15 cellular contexts compared by ENCODE assay signal in the genomic region with DNA sequence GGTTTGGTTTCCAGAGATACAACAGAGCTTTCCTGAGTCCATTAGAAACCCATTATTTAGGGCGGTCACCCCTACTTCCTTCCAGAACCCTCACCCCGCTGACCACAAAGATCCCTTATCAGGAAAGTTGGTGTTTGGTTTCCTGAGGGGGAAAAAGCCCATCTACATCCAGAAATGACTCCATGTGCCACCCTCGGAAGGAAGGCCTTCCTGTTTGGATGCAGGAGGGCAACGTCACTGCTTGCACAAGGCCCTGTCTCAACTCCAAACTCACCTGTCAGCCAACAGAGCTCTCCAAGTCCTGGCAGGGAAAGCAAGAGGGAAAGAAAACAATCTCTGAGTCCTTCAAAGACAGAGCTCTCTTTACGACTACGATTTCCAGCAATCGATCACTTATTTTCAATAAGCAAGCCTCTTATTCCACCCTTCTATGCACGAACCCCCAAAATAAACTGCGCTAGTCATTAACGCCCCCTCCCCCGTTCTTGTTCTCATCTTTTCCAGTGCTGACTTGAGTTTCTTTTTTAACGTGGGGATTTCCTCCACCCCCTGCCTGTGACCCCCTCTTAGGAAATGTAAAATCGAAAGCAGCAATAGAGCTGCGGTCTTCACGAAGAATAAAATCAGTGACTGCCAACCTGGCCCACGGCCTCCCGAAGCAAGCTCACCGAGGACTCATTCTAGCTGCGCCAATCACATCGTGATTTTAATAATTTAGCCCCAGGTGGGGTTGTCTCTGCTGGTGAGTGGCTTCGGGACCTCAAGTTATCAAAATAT. TPM values are rescaled to one million over a fixed set of nuclear protein-coding genes. Genes with fewer than 3 reads are reported as not detected.
DNase-seq lines count a peak whose midpoint lies in the region; ATAC-seq and TF ChIP-seq lines count a peak whose summit lies in the region.
"Had no signal": no experiment of that assay in that cellular context is flagged by ENCODE, and none has a peak within 500 bp of the region (broad histone marks: within the 10 kb centered on the region; RNA-seq: fewer than 3 reads in every experiment).

No MANE protein-coding gene starts in this region.

- no peaks in the 10 kb centered on the region for H3K4me1 ChIP-seq in CD8-positive, alpha-beta T cell (ENCODE audit: insufficient read depth, low read length)
- H3K4me1 ChIP-seq in HUES48 (ENCODE audit: control insufficient read depth, insufficient read depth, low read length), result peaks cover 34% of the 10 kb centered on the region
- H3K4me1 ChIP-seq: gastroesophageal sphincter had no signal

- intact Hi-C loops in CD8-positive, alpha-beta T cell (cut with DNase I, micrococcal nuclease), result no loop called here

- CTCF ChIA-PET in CD8-positive, alpha-beta T cell (lab: Charles Lee), result interaction anchor here (1.1 kb wide), 1 partner anchor 12 kb away, joined by 3 read pairs; no protein-coding TSS in a partner anchor

- no peak for DNase-seq in CD8-positive, alpha-beta T cell
- DNase-seq in progenitor cell of endocrine pancreas (ENCODE audit: low spot score, unreplicated experiment) (no peak), MG63 (no peak), H4 (ENCODE audit: low spot score) (no peak), NCI-H1436 (lab: John Stamatoyannopoulos, UW) (no peak), NCI-H82 (lab: John Stamatoyannopoulos, UW) (no peak)
- DNase-seq: KG1, left colon, nephron progenitor cell, PC-9, T-helper 9 cell had no signal

- no peak overlapping the region for H3K4me3 ChIP-seq in CD8-positive, alpha-beta T cell (ENCODE audit: low read depth, low read length)
- H3K4me3 ChIP-seq in HUES48 (ENCODE audit: low read depth, low read length) (peak overlapping the region; percentile 46), MG63 (no peak overlapping the region)
- H3K4me3 ChIP-seq: gastroesophageal sphincter, PC-9 had no signal

- no peak overlapping the region for H3K9ac ChIP-seq in HUES48 (ENCODE audit: low read depth, low read length)

- no peak for TF ChIP-seq CTCF in CD8-positive, alpha-beta T cell (IDR thresholded peaks at IDR 0.05)
- no peak for TF ChIP-seq CTCF in progenitor cell of endocrine pancreas (IDR thresholded peaks at IDR 0.05; ENCODE audit: unreplicated experiment)

- no peak overlapping the region for H3K27ac ChIP-seq in CD8-positive, alpha-beta T cell (ENCODE audit: low read depth, low read length)
- H3K27ac ChIP-seq in HUES48 (ENCODE audit: low read depth, low read length), result no peak overlapping the region
- H3K27ac ChIP-seq: gastroesophageal sphincter, PC-9, skin epidermis had no signal

- POLR2A ChIA-PET in CD8-positive, alpha-beta T cell (lab: Charles Lee), result interaction anchor here (0.7 kb wide), 1 partner anchor 1391 kb away, joined by 3 read pairs; no protein-coding TSS in a partner anchor

- no peak overlapping the region for H3K27ac Mint-ChIP-seq in CD8-positive, alpha-beta T cell
- peak overlapping the region; percentile 22 for H3K27ac Mint-ChIP-seq in activated T-helper 17 cell treated with anti-CD3 and anti-CD28 coated beads, Interleukin-2, amount 50 U/mL, for 72 hours
- H3K27ac Mint-ChIP-seq in progenitor cell of endocrine pancreas, result peak overlapping the region; percentile 34
- H3K27ac Mint-ChIP-seq: nephron progenitor cell had no signal

- no peak for ATAC-seq in CD8-positive, alpha-beta T cell
- peak; percentile 84 for ATAC-seq in activated T-helper 17 cell treated with anti-CD3 and anti-CD28 coated beads, Interleukin-2, amount 50 U/mL, for 72 hours (replicated peaks)
- ATAC-seq: gastroesophageal sphincter, left colon had no signal

- H3K27me3 Mint-ChIP-seq in CD8-positive, alpha-beta T cell (ENCODE audit: low read depth), result peaks cover 65% of the 10 kb centered on the region
- peaks cover 42% of the 10 kb centered on the region for H3K27me3 Mint-ChIP-seq in activated T-helper 17 cell treated with anti-CD3 and anti-CD28 coated beads, Interleukin-2, amount 50 U/mL, for 72 hours
- H3K27me3 Mint-ChIP-seq in progenitor cell of endocrine pancreas, result peaks cover 61% of the 10 kb centered on the region

- no peaks in the 10 kb centered on the region for H3K36me3 Mint-ChIP-seq in CD8-positive, alpha-beta T cell
- H3K36me3 Mint-ChIP-seq in activated T-helper 17 cell treated with anti-CD3 and anti-CD28 coated beads, Interleukin-2, amount 50 U/mL, for 72 hours (ENCODE audit: low read depth), result no peaks in the 10 kb centered on the region
- H3K36me3 Mint-ChIP-seq in progenitor cell of endocrine pancreas (ENCODE audit: insufficient read depth), result no peaks in the 10 kb centered on the region

- no peaks in the 10 kb centered on the region for H3K36me3 ChIP-seq in CD8-positive, alpha-beta T cell (ENCODE audit: insufficient read depth, low read length)
- H3K36me3 ChIP-seq in HUES48 (ENCODE audit: control insufficient read depth, insufficient read depth, low read length) (no peaks in the 10 kb centered on the region), MG63 (no peaks in the 10 kb centered on the region)
- H3K36me3 ChIP-seq: gastroesophageal sphincter had no signal

- peaks cover 10% of the 10 kb centered on the region for H3K4me1 Mint-ChIP-seq in CD8-positive, alpha-beta T cell (ENCODE audit: low read depth)
- H3K4me1 Mint-ChIP-seq in activated T-helper 17 cell treated with anti-CD3 and anti-CD28 coated beads, Interleukin-2, amount 50 U/mL, for 72 hours, result peaks cover 7% of the 10 kb centered on the region
- H3K4me1 Mint-ChIP-seq in progenitor cell of endocrine pancreas (ENCODE audit: low read depth), result no peaks in the 10 kb centered on the region

- H3K9me3 Mint-ChIP-seq in CD8-positive, alpha-beta T cell, result no peaks in the 10 kb centered on the region
- H3K9me3 Mint-ChIP-seq in activated T-helper 17 cell treated with anti-CD3 and anti-CD28 coated beads, Interleukin-2, amount 50 U/mL, for 72 hours, result no peaks in the 10 kb centered on the region
- no peaks in the 10 kb centered on the region for H3K9me3 Mint-ChIP-seq in progenitor cell of endocrine pancreas (ENCODE audit: low read depth)
- H3K9me3 Mint-ChIP-seq: nephron progenitor cell had no signal

- no peaks in the 10 kb centered on the region for H3K9me3 ChIP-seq in CD8-positive, alpha-beta T cell (ENCODE audit: low read length)
- H3K9me3 ChIP-seq in HUES48 (ENCODE audit: control insufficient read depth, insufficient read depth, low read length) (no peaks in the 10 kb centered on the region), MG63 (no peaks in the 10 kb centered on the region)
- H3K9me3 ChIP-seq: gastroesophageal sphincter had no signal

- peaks cover 6% of the 10 kb centered on the region for H3K27me3 ChIP-seq in CD8-positive, alpha-beta T cell (ENCODE audit: insufficient read depth, low read length)
- H3K27me3 ChIP-seq in HUES48 (ENCODE audit: control insufficient read depth, insufficient read depth, low read length) (peaks cover 12% of the 10 kb centered on the region; the same call in 1 of the 2 replicates), MG63 (peaks cover 46% of the 10 kb centered on the region)

- peak overlapping the region; percentile 61 for H3K4me3 Mint-ChIP-seq in CD8-positive, alpha-beta T cell
- H3K4me3 Mint-ChIP-seq in activated T-helper 17 cell treated with anti-CD3 and anti-CD28 coated beads, Interleukin-2, amount 50 U/mL, for 72 hours, result peak overlapping the region; percentile 67
- no peak overlapping the region for H3K4me3 Mint-ChIP-seq in progenitor cell of endocrine pancreas (ENCODE audit: low read depth)
- H3K4me3 Mint-ChIP-seq: nephron progenitor cell had no signal

RNA-seq across cellular contexts. Expression of a gene that starts 35.7 kb away (rescaled TPM):
- 1 to 10 TPM; 5.8 TPM for total RNA-seq in CD8-positive, alpha-beta T cell
- 1 to 10 TPM in 1 of 2 donors, under 1 TPM in 1; 0.82 to 2.2 TPM for total RNA-seq in activated T-helper 17 cell treated with anti-CD3 and anti-CD28 coated beads, Interleukin-2, amount 50 U/mL, for 72 hours
- 2.4 TPM in 2 replicates for total RNA-seq in progenitor cell of endocrine pancreas
- total RNA-seq in MG63 (2014; rRNA removed; shearing (Covaris generic); ENCODE audit: low replicate concordance), result 0.10 and 0.27 TPM in 2 replicates
- 0.95 and 1.7 TPM in 2 replicates for total RNA-seq in H4 (2014; rRNA removed; shearing (Covaris generic))
- total RNA-seq: PC-9 had no signal

RNA-seq across cellular contexts. Expression of a gene that starts 46.5 kb away (rescaled TPM):
- total RNA-seq in CD8-positive, alpha-beta T cell, result 10 to 100 TPM; 17.8 to 18.6 TPM
- total RNA-seq in activated T-helper 17 cell treated with anti-CD3 and anti-CD28 coated beads, Interleukin-2, amount 50 U/mL, for 72 hours, result 10 to 100 TPM; 19.2 to 34.6 TPM
- total RNA-seq in progenitor cell of endocrine pancreas, result 25.1 and 28.2 TPM in 2 replicates
- 22.0 and 38.9 TPM in 2 replicates for total RNA-seq in MG63 (2014; rRNA removed; shearing (Covaris generic); ENCODE audit: low replicate concordance)
- 35.2 and 40.5 TPM in 2 replicates for total RNA-seq in H4 (2014; rRNA removed; shearing (Covaris generic))
